Comparison of ENCODE assay signal across 8 cellular contexts in the genomic region with DNA sequence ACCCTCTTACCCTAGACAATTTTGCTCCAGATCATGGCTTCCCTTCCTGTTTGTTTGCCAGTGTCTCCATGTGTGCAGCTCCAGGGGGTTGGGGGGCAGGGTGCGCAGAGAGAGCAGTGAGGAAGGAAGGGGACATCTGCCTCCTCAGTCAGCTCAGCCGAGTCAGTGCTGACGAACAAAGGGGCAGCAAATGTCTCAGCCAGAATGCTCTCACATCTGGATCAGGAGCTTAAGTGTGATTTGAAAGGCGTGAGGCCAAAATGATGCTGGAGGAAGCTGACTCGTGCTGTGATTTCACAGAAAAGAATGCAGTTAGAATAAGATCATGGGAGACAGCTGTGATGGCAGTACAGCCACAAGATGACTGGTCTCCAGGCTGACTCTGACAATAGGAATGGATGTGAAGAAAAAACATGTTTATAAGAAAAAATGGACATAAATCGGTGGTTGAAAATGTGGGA. TPM values are rescaled to one million over a fixed set of nuclear protein-coding genes. Genes with fewer than 3 reads are reported as not detected.
A peak's percentile ranks its signal among the peaks of the same experiment; 100 is the strongest.
DNase-seq lines count a peak whose midpoint lies in the region; ATAC-seq and TF ChIP-seq lines count a peak whose summit lies in the region.

No MANE protein-coding gene starts in this region.

- CTCF ChIA-PET in MCF 10A (lab: Yijun Ruan, JAX): interaction anchor here (0.7 to 2.3 kb wide), 5 partner anchors 10 to 846 kb away, joined by 3 to 10 read pairs (median 4); a partner anchor contains a TSS

- H3K27ac Mint-ChIP-seq in MCF 10A (ENCODE audit: low read depth, unreplicated experiment): peak overlapping the region; percentile 97
- no peak overlapping the region for H3K27ac Mint-ChIP-seq in stimulated activated naive CD8-positive, alpha-beta T cell treated with anti-CD3 and anti-CD28 coated beads, Interleukin-15, amount 100 ng/mL, for 72 hours

- no peaks in the 10 kb centered on the region for H3K27me3 Mint-ChIP-seq in MCF 10A (ENCODE audit: insufficient read depth, unreplicated experiment)
- no peaks in the 10 kb centered on the region for H3K27me3 Mint-ChIP-seq in stimulated activated naive CD8-positive, alpha-beta T cell treated with anti-CD3 and anti-CD28 coated beads, Interleukin-15, amount 100 ng/mL, for 72 hours

- POLR2A ChIA-PET in MCF 10A (lab: Yijun Ruan, JAX): interaction anchor here (0.7 to 2.9 kb wide), 13 partner anchors 10 to 380 kb away, joined by 3 to 23 read pairs (median 4); no protein-coding TSS in a partner anchor

- H3K36me3 Mint-ChIP-seq in MCF 10A (ENCODE audit: insufficient read depth, unreplicated experiment): peaks cover 5% of the 10 kb centered on the region

- ATAC-seq in left colon (no peak), GM19463 (IDR thresholded peaks at IDR 0.05; ENCODE audit: unreplicated experiment) (no peak), HG03442 (IDR thresholded peaks at IDR 0.05; ENCODE audit: unreplicated experiment) (no peak)
- ATAC-seq in stimulated activated naive CD8-positive, alpha-beta T cell treated with anti-CD3 and anti-CD28 coated beads, Interleukin-15, amount 100 ng/mL, for 72 hours: peak; percentile 72

- intact Hi-C loops in MCF 10A (cut with micrococcal nuclease) (no loop called here), left colon (cut with DNase I, micrococcal nuclease) (no loop called here)

- peak overlapping the region; percentile 69 for H3K4me3 Mint-ChIP-seq in MCF 10A (ENCODE audit: unreplicated experiment)
- H3K4me3 Mint-ChIP-seq in stimulated activated naive CD8-positive, alpha-beta T cell treated with anti-CD3 and anti-CD28 coated beads, Interleukin-15, amount 100 ng/mL, for 72 hours: peak overlapping the region in 1 of 2 donors; percentile 14

- DNase-seq in AG20443 (ENCODE audit: low spot score) (peak; percentile 91), NCI-H2171 (lab: John Stamatoyannopoulos, UW) (peak; percentile 93), MCF 10A (ENCODE audit: unreplicated experiment) (peak; percentile 97), left colon (peak; percentile 25 to 30), cerebellar cortex (ENCODE audit: low spot score) (no peak)
- DNase-seq in stimulated activated naive CD8-positive, alpha-beta T cell treated with anti-CD3 and anti-CD28 coated beads, Interleukin-15, amount 100 ng/mL, for 72 hours: peak in 1 of 2 donors; percentile 51

- no peak for TF ChIP-seq CTCF in MCF 10A (IDR thresholded peaks at IDR 0.05; ENCODE audit: unreplicated experiment)

- H3K4me1 Mint-ChIP-seq in MCF 10A (ENCODE audit: insufficient read depth, unreplicated experiment): peaks cover 45% of the 10 kb centered on the region
- H3K4me1 Mint-ChIP-seq in stimulated activated naive CD8-positive, alpha-beta T cell treated with anti-CD3 and anti-CD28 coated beads, Interleukin-15, amount 100 ng/mL, for 72 hours: peaks cover 49% of the 10 kb centered on the region

- H3K9me3 Mint-ChIP-seq in MCF 10A (ENCODE audit: unreplicated experiment): no peaks in the 10 kb centered on the region
- no peaks in the 10 kb centered on the region for H3K9me3 Mint-ChIP-seq in stimulated activated naive CD8-positive, alpha-beta T cell treated with anti-CD3 and anti-CD28 coated beads, Interleukin-15, amount 100 ng/mL, for 72 hours

- BruUV-seq in MCF 10A (replicated peaks; lab: Mats Ljungman, UMichigan): no TSS peak

RNA-seq across cellular contexts. Expression of a gene that starts 27.1 kb away (rescaled TPM):
- 49.8 and 50.9 TPM in 2 replicates for total RNA-seq in MCF 10A (2022)
- 10 to 100 TPM; 20.6 to 21.0 TPM for total RNA-seq in left colon
